In the genomic region with DNA sequence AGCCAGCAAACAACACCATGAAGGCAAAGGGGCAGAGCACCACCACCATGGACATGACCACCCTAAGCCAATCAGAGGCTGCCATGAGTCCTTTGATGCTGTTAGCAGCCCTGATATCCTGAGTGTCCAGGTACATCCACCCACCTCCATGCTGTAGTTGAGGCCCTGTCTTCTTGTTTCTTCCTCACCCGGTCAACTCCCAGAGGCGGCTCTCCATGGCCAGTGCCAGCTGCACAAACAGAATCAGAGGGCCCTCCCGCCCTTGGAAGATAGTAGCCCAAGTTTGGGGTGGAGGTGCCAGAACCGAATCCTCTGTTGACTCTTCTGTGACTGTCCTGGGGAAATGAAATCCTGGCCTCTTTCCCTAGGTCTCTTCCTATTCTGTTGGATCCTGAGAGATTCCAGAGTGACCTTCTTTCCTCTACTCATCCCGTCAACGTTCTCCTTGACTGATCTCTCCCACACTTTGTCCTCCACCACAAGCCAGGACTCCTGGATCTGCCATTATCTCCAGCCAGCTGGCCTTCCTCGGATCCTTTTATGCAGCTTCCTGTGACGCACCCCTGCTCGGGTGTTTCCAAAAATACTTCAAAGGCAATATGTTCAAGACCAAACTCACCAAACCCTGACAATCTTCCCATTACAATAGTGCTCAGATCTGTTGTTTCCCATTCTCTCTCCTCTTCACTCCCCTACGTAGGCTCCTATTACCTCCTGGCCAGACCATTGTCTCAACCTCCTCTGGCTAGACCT, we compare ENCODE assay signal across 1 cellular context.
TF ChIP-seq lines count a peak whose summit lies in the region.

No MANE protein-coding gene starts in this region.

TF ChIP-seq in GM12878, 131 proteins besides CTCF, POLR2A, EP300 and RAD21:
- TF ChIP-seq EED (IDR thresholded peaks at IDR 0.05; ENCODE audit: low read depth) (0 out of 2 replicates have a peak, but pooled peaks have one; percentile 27), RCOR1 (conservative IDR thresholded peaks at IDR 0.05; ENCODE audit: low read depth, low read length) (no peak), SRF (IDR thresholded peaks at IDR 0.05; ENCODE audit: low read depth in 2 of 2, low read length in 2 of 2) (peak in 1 of 2 experiments; percentile 59; a peak in 1 of 4 replicates), TCF7 (IDR thresholded peaks at IDR 0.05; ENCODE audit: borderline replicate concordance) (peak; percentile 33; the same call in 1 of the 2 replicates), KLF5 (IDR thresholded peaks at IDR 0.05; ENCODE audit: partially characterized antibody) (no peak), SMAD1 (IDR thresholded peaks at IDR 0.05; ENCODE audit: low read depth, partially characterized antibody) (no peak), POU2F2 (IDR thresholded peaks at IDR 0.05; ENCODE audit: borderline replicate concordance, low read depth, low read length) (no peak), HDGF (IDR thresholded peaks at IDR 0.05) (no peak), IKZF1 (conservative IDR thresholded peaks at IDR 0.05) (no peak)
- TF ChIP-seq, protein P1, sequence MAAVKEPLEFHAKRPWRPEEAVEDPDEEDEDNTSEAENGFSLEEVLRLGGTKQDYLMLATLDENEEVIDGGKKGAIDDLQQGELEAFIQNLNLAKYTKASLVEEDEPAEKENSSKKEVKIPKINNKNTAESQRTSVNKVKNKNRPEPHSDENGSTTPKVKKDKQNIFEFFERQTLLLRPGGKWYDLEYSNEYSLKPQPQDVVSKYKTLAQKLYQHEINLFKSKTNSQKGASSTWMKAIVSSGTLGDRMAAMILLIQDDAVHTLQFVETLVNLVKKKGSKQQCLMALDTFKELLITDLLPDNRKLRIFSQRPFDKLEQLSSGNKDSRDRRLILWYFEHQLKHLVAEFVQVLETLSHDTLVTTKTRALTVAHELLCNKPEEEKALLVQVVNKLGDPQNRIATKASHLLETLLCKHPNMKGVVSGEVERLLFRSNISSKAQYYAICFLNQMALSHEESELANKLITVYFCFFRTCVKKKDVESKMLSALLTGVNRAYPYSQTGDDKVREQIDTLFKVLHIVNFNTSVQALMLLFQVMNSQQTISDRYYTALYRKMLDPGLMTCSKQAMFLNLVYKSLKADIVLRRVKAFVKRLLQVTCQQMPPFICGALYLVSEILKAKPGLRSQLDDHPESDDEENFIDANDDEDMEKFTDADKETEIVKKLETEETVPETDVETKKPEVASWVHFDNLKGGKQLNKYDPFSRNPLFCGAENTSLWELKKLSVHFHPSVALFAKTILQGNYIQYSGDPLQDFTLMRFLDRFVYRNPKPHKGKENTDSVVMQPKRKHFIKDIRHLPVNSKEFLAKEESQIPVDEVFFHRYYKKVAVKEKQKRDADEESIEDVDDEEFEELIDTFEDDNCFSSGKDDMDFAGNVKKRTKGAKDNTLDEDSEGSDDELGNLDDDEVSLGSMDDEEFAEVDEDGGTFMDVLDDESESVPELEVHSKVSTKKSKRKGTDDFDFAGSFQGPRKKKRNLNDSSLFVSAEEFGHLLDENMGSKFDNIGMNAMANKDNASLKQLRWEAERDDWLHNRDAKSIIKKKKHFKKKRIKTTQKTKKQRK (IDR thresholded peaks at IDR 0.05; ENCODE audit: low read depth, low read length) = no peak
